Comparison of ENCODE assay signal across 20 cellular contexts in the genomic region with DNA sequence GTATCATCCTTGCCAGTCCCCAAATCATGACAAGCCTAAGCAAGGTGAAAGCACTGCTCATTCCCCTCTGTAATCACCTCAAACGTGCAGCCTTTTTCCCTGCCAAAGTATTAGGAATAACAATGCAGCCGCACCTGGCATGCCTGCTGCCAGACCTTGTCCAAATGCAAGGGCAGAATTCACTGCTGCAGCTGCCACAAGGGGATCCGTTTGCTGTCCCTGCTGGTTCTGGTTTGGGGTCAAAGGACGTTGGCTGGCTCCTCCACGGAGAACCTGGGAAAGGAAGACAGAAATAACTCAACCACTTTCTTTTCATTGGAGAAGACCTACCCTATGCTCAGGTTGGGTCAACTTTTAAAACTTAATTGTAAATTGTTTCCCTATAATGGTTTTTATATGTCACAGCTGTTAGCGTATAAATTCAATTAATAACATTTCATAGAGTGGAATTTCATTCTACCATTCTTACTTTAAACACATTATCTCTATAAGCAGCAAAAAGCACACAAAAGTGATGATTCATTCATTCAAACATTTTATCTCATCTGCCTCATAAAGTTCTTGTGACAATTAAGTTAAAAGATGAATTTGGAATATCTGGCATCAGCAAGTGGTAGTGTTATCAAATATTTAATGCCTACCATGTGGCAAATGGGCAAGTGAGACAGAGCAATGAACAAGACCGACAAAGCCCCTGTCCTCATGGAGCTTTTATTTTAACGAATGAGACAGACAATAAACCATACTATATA. TPM values are rescaled to one million over a fixed set of nuclear protein-coding genes. Genes with fewer than 3 reads are reported as not detected.
A peak's percentile ranks its signal among the peaks of the same experiment; 100 is the strongest.
DNase-seq lines count a peak whose midpoint lies in the region; ATAC-seq and TF ChIP-seq lines count a peak whose summit lies in the region.
"Had no signal": no experiment of that assay in that cellular context is flagged by ENCODE, and none has a peak within 500 bp of the region (broad histone marks: within the 10 kb centered on the region; RNA-seq: fewer than 3 reads in every experiment).

No MANE protein-coding gene starts in this region.

- no peak overlapping the region for H3K56ac ChIP-seq in H9 (ENCODE audit: insufficient read length, low read depth, low read length)

- no peak overlapping the region for H3K4me3 Mint-ChIP-seq in H9
- no peak overlapping the region for H3K4me3 Mint-ChIP-seq in glutamatergic neuron (ENCODE audit: unreplicated experiment)
- H3K4me3 Mint-ChIP-seq: brain, neural progenitor cell had no signal

- no peaks in the 10 kb centered on the region for H3F3A ChIP-seq in PC-3 (ENCODE audit: low read length, unreplicated experiment)

- no peak overlapping the region for H3K23ac ChIP-seq in H9 (ENCODE audit: insufficient read length, low read depth, low read length)

- H3K36me3 Mint-ChIP-seq in H9 (ENCODE audit: insufficient read depth in 1 of 3, low read depth in 3 of 3), result peaks cover 58 to 91% (median 90%) of the 10 kb centered on the region in 3 experiments
- H3K36me3 Mint-ChIP-seq in glutamatergic neuron (ENCODE audit: unreplicated experiment), result no peaks in the 10 kb centered on the region

- peaks cover 4 to 8% of the 10 kb centered on the region in 2 experiments; a peak in 3 of 4 replicates for H3K4me1 Mint-ChIP-seq in H9
- H3K4me1 Mint-ChIP-seq in glutamatergic neuron (ENCODE audit: low read depth, unreplicated experiment), result peaks cover 33% of the 10 kb centered on the region
- H3K4me1 Mint-ChIP-seq: neural progenitor cell had no signal

- H3K9me3 Mint-ChIP-seq in H9 (no peaks in the 10 kb centered on the region), glutamatergic neuron (ENCODE audit: unreplicated experiment) (peaks cover 7% of the 10 kb centered on the region)
- H3K9me3 Mint-ChIP-seq: brain, neural progenitor cell had no signal

- no peak overlapping the region for H4K91ac ChIP-seq in H9 (ENCODE audit: insufficient read length, low read depth, low read length)

- H2BK15ac ChIP-seq in H9 (ENCODE audit: low read depth, low read length), result no peak overlapping the region

- H3K4me3 ChIP-seq in PC-3 (ENCODE audit: low read length), result no peak overlapping the region
- H3K4me3 ChIP-seq: BLaER1 treated with 17β-estradiol and CSF1 and Interleukin-3, amounts not matched to agents 10 nM and 100 nM; esophagus muscularis mucosa; GM23248; neural progenitor cell; PC-9; suprapubic skin had no signal

- DNase-seq in COR-L47 (lab: John Stamatoyannopoulos, UW) (peak; percentile 51), H9 (no peak), NCI-H774 (lab: John Stamatoyannopoulos, UW) (peak; percentile 71), glutamatergic neuron (no peak), NCI-H1436 treated with DMSO at 0.1 percent for 48 hours (lab: John Stamatoyannopoulos, UW) (no peak), PC-3 (no peak)
- DNase-seq: activated naive CD4-positive, alpha-beta T cell; GM23248; head of caudate nucleus; mesendoderm; NCI-H446; PC-9; stimulated activated CD4-positive, alpha-beta T cell treated with anti-CD3 and anti-CD28 coated beads, Interleukin-1b, Interleukin-23, amount 100 ng/mL, for 48 hours had no signal

- H3K79me1 ChIP-seq in H9 (ENCODE audit: insufficient read depth, low read depth, low read length, poor library complexity, severe bottlenecking), result peaks cover 6% of the 10 kb centered on the region

- no peak overlapping the region for H3T11ph ChIP-seq in H9 (ENCODE audit: low read length)

- no peaks in the 10 kb centered on the region for H4K20me1 ChIP-seq in H9 (ENCODE audit: control insufficient read depth, insufficient read depth, insufficient read length)
- H4K20me1 ChIP-seq in PC-3 (ENCODE audit: low read length), result peaks cover 12% of the 10 kb centered on the region; the same call in 1 of the 2 replicates

- no peaks in the 10 kb centered on the region for H3K23me2 ChIP-seq in H9 (ENCODE audit: insufficient read length, low read depth, low read length, poor library complexity, severe bottlenecking)

- no peak overlapping the region for H4K8ac ChIP-seq in H9 (replicated peaks; ENCODE audit: insufficient read length, low read depth, low read length)

- no peak overlapping the region for H3K14ac ChIP-seq in H9 (ENCODE audit: insufficient read depth, low read length)

- POLR2A ChIA-PET in PC-3 (lab: Charles Lee; ENCODE audit: unreplicated experiment), result no interaction called here

- TF ChIP-seq CTCF in H9 (conservative IDR thresholded peaks at IDR 0.05), result no peak
- no peak for TF ChIP-seq CTCF in glutamatergic neuron (IDR thresholded peaks at IDR 0.05; ENCODE audit: partially characterized antibody, unreplicated experiment)
- TF ChIP-seq CTCF in PC-3 (conservative IDR thresholded peaks at IDR 0.05; ENCODE audit: low read depth, low read length), result no peak

- peaks cover 3% of the 10 kb centered on the region; the same call in 1 of the 2 replicates for H3K79me2 ChIP-seq in H9 (ENCODE audit: insufficient read depth, low read length)
- H3K79me2 ChIP-seq in PC-3 (ENCODE audit: low read length), result peaks cover 42% of the 10 kb centered on the region

- CTCF ChIA-PET in PC-3 (lab: Charles Lee), result no interaction called here

- no CpG with 5 or more reads among the region's 8 CpGs for WGBS in H9 (ENCODE audit: extremely low coverage, insufficient read length, low lambda C conversion rate)

- H3K27me3 ChIP-seq in H9 (ENCODE audit: insufficient read depth, low read length) (no peaks in the 10 kb centered on the region), PC-3 (ENCODE audit: low read length) (no peaks in the 10 kb centered on the region)
- H3K27me3 ChIP-seq: BLaER1 treated with 17β-estradiol and CSF1 and Interleukin-3, amounts not matched to agents 10 nM and 100 nM; esophagus muscularis mucosa; neural progenitor cell; suprapubic skin had no signal

- H2BK5ac ChIP-seq in H9 (ENCODE audit: insufficient read length, low read length), result no peak overlapping the region

- H3K9ac ChIP-seq in H9 (ENCODE audit: extremely low read depth, insufficient read length, low read length), result no peak overlapping the region
- no peak overlapping the region for H3K9ac ChIP-seq in PC-3 (ENCODE audit: low read length)
- H3K9ac ChIP-seq: BLaER1 treated with 17β-estradiol and CSF1 and Interleukin-3, amounts not matched to agents 10 nM and 100 nM; GM23248; neural progenitor cell had no signal

- H3K18ac ChIP-seq in H9 (ENCODE audit: insufficient read length, low read depth, low read length), result no peak overlapping the region

- H3K27me3 Mint-ChIP-seq in H9 (ENCODE audit: low read depth), result no peaks in the 10 kb centered on the region
- H3K27me3 Mint-ChIP-seq in glutamatergic neuron (ENCODE audit: unreplicated experiment), result peaks cover 12% of the 10 kb centered on the region
- H3K27me3 Mint-ChIP-seq: brain had no signal

- H2AK5ac ChIP-seq in H9 (ENCODE audit: insufficient read length, low read length), result no peak overlapping the region

- no peak overlapping the region for H4K5ac ChIP-seq in H9 (ENCODE audit: insufficient read length, low read depth, low read length)

- H2AFZ ChIP-seq in H9 (ENCODE audit: low read length), result no peak overlapping the region
- no peak overlapping the region for H2AFZ ChIP-seq in PC-3 (ENCODE audit: low read length)
- H2AFZ ChIP-seq: GM23248, neural progenitor cell, PC-9 had no signal

- H3K4ac ChIP-seq in H9 (ENCODE audit: low read depth, low read length), result no peak overlapping the region

- H3K27ac ChIP-seq in H9 (ENCODE audit: insufficient read length, low read depth, low read length), result no peak overlapping the region
- no peak overlapping the region for H3K27ac ChIP-seq in PC-3 (ENCODE audit: low read length)
- H3K27ac ChIP-seq: BLaER1 treated with 17β-estradiol and CSF1 and Interleukin-3, amounts not matched to agents 10 nM and 100 nM; esophagus muscularis mucosa; GM23248; neural progenitor cell; PC-9; suprapubic skin; VCaP had no signal

- intact Hi-C loops in PC-3 (cut with micrococcal nuclease), result no loop called here

- no peaks in the 10 kb centered on the region for H3K9me3 ChIP-seq in H9 (ENCODE audit: control insufficient read depth, low read depth, low read length)
- no peaks in the 10 kb centered on the region for H3K9me3 ChIP-seq in PC-3 (ENCODE audit: low read length)
- H3K9me3 ChIP-seq: BLaER1 treated with 17β-estradiol and CSF1 and Interleukin-3, amounts not matched to agents 10 nM and 100 nM; esophagus muscularis mucosa; suprapubic skin had no signal

- H2BK12ac ChIP-seq in H9 (ENCODE audit: insufficient read length, low read depth, low read length), result no peak overlapping the region

- peaks cover 75% of the 10 kb centered on the region for H3K36me3 ChIP-seq in PC-3 (ENCODE audit: low read depth, low read length)

- ATAC-seq in HG02981 (IDR thresholded peaks at IDR 0.05; ENCODE audit: unreplicated experiment) (no peak), PC-3 (no peak)

- no peak overlapping the region for H2BK20ac ChIP-seq in H9 (ENCODE audit: low read depth, low read length, poor library complexity, severe bottlenecking)

- H3K4me2 ChIP-seq in H9 (ENCODE audit: insufficient read depth, insufficient read length, low read length) (peak overlapping the region; percentile 1), PC-3 (ENCODE audit: low read length) (no peak overlapping the region)
- H3K4me2 ChIP-seq: BLaER1 treated with 17β-estradiol and CSF1 and Interleukin-3, amounts not matched to agents 10 nM and 100 nM; neural progenitor cell; PC-9 had no signal

- H3K9me2 ChIP-seq in PC-3 (replicated peaks; ENCODE audit: low read length), result no peaks in the 10 kb centered on the region

- no peak overlapping the region for H2BK120ac ChIP-seq in H9 (ENCODE audit: low read depth, low read length, poor library complexity, severe bottlenecking)

- H3K27ac Mint-ChIP-seq in H9, result peak overlapping the region in 1 of 3 experiments; percentile 62; a peak in 2 of 7 replicates
- peak overlapping the region; percentile 69 for H3K27ac Mint-ChIP-seq in glutamatergic neuron (ENCODE audit: unreplicated experiment)
- H3K27ac Mint-ChIP-seq: neural progenitor cell had no signal

- H3K4me1 ChIP-seq in H9 (ENCODE audit: insufficient read depth, low read length) (no peaks in the 10 kb centered on the region), PC-3 (ENCODE audit: insufficient read depth, low read length) (peaks cover 12% of the 10 kb centered on the region)
- H3K4me1 ChIP-seq: neural progenitor cell had no signal

- BruUV-seq in PC-3 (replicated peaks; lab: Mats Ljungman, UMichigan), result no TSS peak

RNA-seq across cellular contexts. Expression of gene SDC3, which starts 59.8 kb away (rescaled TPM):
- 24.2 and 25.9 TPM in 2 replicates for total RNA-seq in H9 (2021)
- total RNA-seq in glutamatergic neuron (ENCODE audit: unreplicated experiment), result 41.7 TPM
- total RNA-seq in PC-3 (2014; rRNA removed), result 10.0 and 20.3 TPM in 2 replicates

Comparison
In these comparisons a context has a peak if more than half of its experiments do, and no peak if none do; other contexts are left out.
1. DNase-seq: peak in COR-L47 (single experiment) and NCI-H774 (single experiment); none in H9 (single experiment), glutamatergic neuron (single experiment), NCI-H1436 treated with DMSO at 0.1 percent for 48 hours (single experiment) and PC-3 (single experiment).